Comparison of ENCODE assay signal across 15 cellular contexts in genomic region chr6:112010328-112010727, GRCh38. TPM values are rescaled to one million over a fixed set of nuclear protein-coding genes. Genes with fewer than 3 reads are reported as not detected.
DNase-seq lines count a peak whose midpoint lies in the region; ATAC-seq and TF ChIP-seq lines count a peak whose summit lies in the region.
"Had no signal": no experiment of that assay in that cellular context is flagged by ENCODE, and none has a peak within 500 bp of the region (broad histone marks: within the 10 kb centered on the region; RNA-seq: fewer than 3 reads in every experiment).

No MANE protein-coding gene starts in this region.

- no peaks in the 10 kb centered on the region for H3K36me3 ChIP-seq in mucosa of descending colon (ENCODE audit: low read depth)
- no peaks in the 10 kb centered on the region for H3K36me3 ChIP-seq in Peyer's patch
- H3K36me3 ChIP-seq: prostate gland had no signal

- no peaks in the 10 kb centered on the region for H3K36me3 Mint-ChIP-seq in HFFc6 (ENCODE audit: low read depth)
- H3K36me3 Mint-ChIP-seq in activated naive CD8-positive, alpha-beta T cell treated with anti-CD3 and anti-CD28 coated beads for 36 hours = no peaks in the 10 kb centered on the region
- H3K36me3 Mint-ChIP-seq in stimulated activated memory B cell treated with anti-CD40 and anti-IgM and Interleukin-4, amounts not matched to agents 10 μg/mL and 1 μg/mL and 100 μg/mL, for 72 hours = no peaks in the 10 kb centered on the region
- H3K36me3 Mint-ChIP-seq: memory B cell had no signal

- no peaks in the 10 kb centered on the region for H3K27me3 ChIP-seq in Peyer's patch
- H3K27me3 ChIP-seq: testis had no signal

- H3K9me3 ChIP-seq in mucosa of descending colon (no peaks in the 10 kb centered on the region), Peyer's patch (no peaks in the 10 kb centered on the region)
- H3K9me3 ChIP-seq: prostate gland, testis had no signal

- peak; percentile 12; the same call in 1 of the 2 replicates for TF ChIP-seq CTCF in HFFc6 (IDR thresholded peaks at IDR 0.05)
- TF ChIP-seq CTCF in mucosa of descending colon (IDR thresholded peaks at IDR 0.05) = no peak
- TF ChIP-seq CTCF in Peyer's patch (IDR thresholded peaks at IDR 0.05) = peak in 1 of 6 experiments; percentile 1

- no peak overlapping the region for H3K4me3 ChIP-seq in mucosa of descending colon
- no peak overlapping the region for H3K4me3 ChIP-seq in Peyer's patch
- H3K4me3 ChIP-seq: prostate gland, testis had no signal

- DNase-seq in DMS 273 (lab: John Stamatoyannopoulos, UW; ENCODE audit: unreplicated experiment) (peak; percentile 28), DMS 273 treated with DMSO at 0.1 percent for 48 hours (lab: John Stamatoyannopoulos, UW) (no peak), HFFc6 (peak; percentile 9), mucosa of descending colon (no peak), Peyer's patch (no peak)
- no peak for DNase-seq in activated naive CD8-positive, alpha-beta T cell treated with anti-CD3 and anti-CD28 coated beads for 36 hours
- DNase-seq: DMS79, NCI-H510A treated with DMSO at 0.1 percent for 48 hours, SHP77 treated with DMSO at 0.1 percent for 48 hours, testis had no signal

- H3K4me1 ChIP-seq in mucosa of descending colon (ENCODE audit: low read depth) = no peaks in the 10 kb centered on the region
- H3K4me1 ChIP-seq in Peyer's patch = no peaks in the 10 kb centered on the region
- H3K4me1 ChIP-seq: prostate gland had no signal

- H3K9me3 Mint-ChIP-seq in HFFc6 = no peaks in the 10 kb centered on the region
- no peaks in the 10 kb centered on the region for H3K9me3 Mint-ChIP-seq in activated naive CD8-positive, alpha-beta T cell treated with anti-CD3 and anti-CD28 coated beads for 36 hours
- no peaks in the 10 kb centered on the region for H3K9me3 Mint-ChIP-seq in stimulated activated memory B cell treated with anti-CD40 and anti-IgM and Interleukin-4, amounts not matched to agents 10 μg/mL and 1 μg/mL and 100 μg/mL, for 72 hours
- H3K9me3 Mint-ChIP-seq: memory B cell had no signal

- H3K27ac Mint-ChIP-seq in HFFc6 = no peak overlapping the region
- H3K27ac Mint-ChIP-seq in activated naive CD8-positive, alpha-beta T cell treated with anti-CD3 and anti-CD28 coated beads for 36 hours = peak overlapping the region; percentile 1
- no peak overlapping the region for H3K27ac Mint-ChIP-seq in stimulated activated memory B cell treated with anti-CD40 and anti-IgM and Interleukin-4, amounts not matched to agents 10 μg/mL and 1 μg/mL and 100 μg/mL, for 72 hours
- H3K27ac Mint-ChIP-seq: memory B cell had no signal

- intact Hi-C loops in mucosa of descending colon (cut with DNase I, micrococcal nuclease) = no loop called here

- TF ChIP-seq POLR2A in Peyer's patch (IDR thresholded peaks at IDR 0.05) = no peak

- H3K27ac ChIP-seq in Peyer's patch = no peak overlapping the region
- H3K27ac ChIP-seq: 22Rv1, prostate gland, testis had no signal

- ATAC-seq in mucosa of descending colon = peak; percentile 34
- ATAC-seq in stimulated activated memory B cell treated with anti-CD40 and anti-IgM and Interleukin-4, amounts not matched to agents 10 μg/mL and 1 μg/mL and 100 μg/mL, for 72 hours = no peak
- ATAC-seq in GM19035 (IDR thresholded peaks at IDR 0.05; ENCODE audit: unreplicated experiment) = no peak

- no peak overlapping the region for H3K4me3 Mint-ChIP-seq in HFFc6
- H3K4me3 Mint-ChIP-seq in activated naive CD8-positive, alpha-beta T cell treated with anti-CD3 and anti-CD28 coated beads for 36 hours = no peak overlapping the region
- no peak overlapping the region for H3K4me3 Mint-ChIP-seq in stimulated activated memory B cell treated with anti-CD40 and anti-IgM and Interleukin-4, amounts not matched to agents 10 μg/mL and 1 μg/mL and 100 μg/mL, for 72 hours
- H3K4me3 Mint-ChIP-seq: memory B cell had no signal

- no peaks in the 10 kb centered on the region for H3K27me3 Mint-ChIP-seq in HFFc6 (ENCODE audit: insufficient read depth)
- H3K27me3 Mint-ChIP-seq in activated naive CD8-positive, alpha-beta T cell treated with anti-CD3 and anti-CD28 coated beads for 36 hours = no peaks in the 10 kb centered on the region
- H3K27me3 Mint-ChIP-seq in stimulated activated memory B cell treated with anti-CD40 and anti-IgM and Interleukin-4, amounts not matched to agents 10 μg/mL and 1 μg/mL and 100 μg/mL, for 72 hours = no peaks in the 10 kb centered on the region

- H3K4me1 Mint-ChIP-seq in HFFc6 (ENCODE audit: low read depth) = peaks cover 69% of the 10 kb centered on the region
- H3K4me1 Mint-ChIP-seq in activated naive CD8-positive, alpha-beta T cell treated with anti-CD3 and anti-CD28 coated beads for 36 hours = peaks cover 39% of the 10 kb centered on the region
- H3K4me1 Mint-ChIP-seq in stimulated activated memory B cell treated with anti-CD40 and anti-IgM and Interleukin-4, amounts not matched to agents 10 μg/mL and 1 μg/mL and 100 μg/mL, for 72 hours = no peaks in the 10 kb centered on the region
- H3K4me1 Mint-ChIP-seq: memory B cell had no signal

RNA-seq across cellular contexts. Expression of gene CCN6, which starts 43.6 kb away (rescaled TPM):
- not detected for total RNA-seq in HFFc6 (2021; fragmentation: NEBNext Ultra II Directional; extraction: Animal tissue kit (Norgen Biotek cat#: 25700))
- under 1 TPM; 0.19 to 0.30 TPM for total RNA-seq in activated naive CD8-positive, alpha-beta T cell treated with anti-CD3 and anti-CD28 coated beads for 36 hours
- total RNA-seq in mucosa of descending colon = not detected
- total RNA-seq in Peyer's patch = not detected

Comparison
In these comparisons a context has a peak if more than half of its experiments do, and no peak if none do; other contexts are left out.
1. DNase-seq: peak in DMS 273 (single experiment) and HFFc6 (single experiment); none in DMS 273 treated with DMSO at 0.1 percent for 48 hours (single experiment), activated naive CD8-positive, alpha-beta T cell treated with anti-CD3 and anti-CD28 coated beads for 36 hours (single experiment), mucosa of descending colon (0 of 3) and Peyer's patch (0 of 3).